20 cellular contexts compared by ENCODE assay signal in genomic region chr11:64539239-64539638, GRCh38. TPM values are rescaled to one million over a fixed set of nuclear protein-coding genes. Genes with fewer than 3 reads are reported as not detected.
DNase-seq lines count a peak whose midpoint lies in the region; TF ChIP-seq lines count a peak whose summit lies in the region.
"Had no signal": no experiment of that assay in that cellular context is flagged by ENCODE, and none has a peak within 500 bp of the region (broad histone marks: within the 10 kb centered on the region; RNA-seq: fewer than 3 reads in every experiment).

No MANE protein-coding gene starts in this region.

- peaks cover 2 to 5% of the 10 kb centered on the region in 2 donors for H3K36me3 Mint-ChIP-seq in CD14-positive monocyte
- H3K36me3 Mint-ChIP-seq in brain: no peaks in the 10 kb centered on the region
- no peaks in the 10 kb centered on the region for H3K36me3 Mint-ChIP-seq in activated T-cell treated with anti-CD3 and anti-CD28 coated beads, Interleukin-2, amount 50 U/mL, for 24 hours (ENCODE audit: low read depth)

- H3K4me3 Mint-ChIP-seq in CD14-positive monocyte (no peak overlapping the region), brain (peak overlapping the region in 1 of 5 experiments; percentile 65)
- H3K4me3 Mint-ChIP-seq in activated T-cell treated with anti-CD3 and anti-CD28 coated beads, Interleukin-2, amount 50 U/mL, for 24 hours: no peak overlapping the region

- peak overlapping the region; percentile 44 for H3K4me2 ChIP-seq in Loucy (ENCODE audit: low read depth, low read length, poor library complexity, severe bottlenecking)
- H3K4me2 ChIP-seq: A549, PC-9 had no signal

- no peak for TF ChIP-seq CTCF in CD14-positive monocyte (IDR thresholded peaks at IDR 0.05)
- no peak for TF ChIP-seq CTCF in Loucy (conservative IDR thresholded peaks at IDR 0.05; ENCODE audit: low read length)
- TF ChIP-seq CTCF in brain (conservative IDR thresholded peaks at IDR 0.05): no peak
- no peak for TF ChIP-seq CTCF in spleen (IDR thresholded peaks at IDR 0.05 in 8 of 11, conservative IDR thresholded peaks at IDR 0.05 in 3 of 11)

- H3K4me3 ChIP-seq in Loucy (ENCODE audit: low read length, poor library complexity, severe bottlenecking) (peak overlapping the region; percentile 23), spleen (no peak overlapping the region)
- H3K4me3 ChIP-seq: A549, PC-9, SJSA1 had no signal

- H2AFZ ChIP-seq in Loucy (ENCODE audit: low read length): no peak overlapping the region
- H2AFZ ChIP-seq: PC-9 had no signal

- DNase-seq in CD14-positive monocyte (ENCODE audit: low spot score) (peak; percentile 20), spleen (peak; percentile 39), mucosa of gallbladder (ENCODE audit: low spot score) (no peak), SIG-M5 treated with dmso at 0.1 percent for 504 hours (lab: John Stamatoyannopoulos, UW; ENCODE audit: unreplicated experiment) (no peak), RKO (ENCODE audit: low spot score) (no peak)
- no peak for DNase-seq in activated T-cell treated with anti-CD3 and anti-CD28 coated beads, Interleukin-2, amount 50 U/mL, for 24 hours
- DNase-seq: DND-41, HCEC 1CT, NCI-H1105, NCI-H2081 treated with DMSO at 0.1 percent for 48 hours, NCI-H524, NCI-H82, PC-9 had no signal

- H3K9ac ChIP-seq in Loucy (ENCODE audit: low read depth, low read length, poor library complexity, severe bottlenecking): peak overlapping the region; percentile 83

- H3K27ac Mint-ChIP-seq in CD14-positive monocyte: peak overlapping the region in 1 of 7 donors; percentile 53
- H3K27ac Mint-ChIP-seq in brain: peak overlapping the region in 4 of 5 experiments; percentile 82 to 95 (median 92)
- H3K27ac Mint-ChIP-seq in activated T-cell treated with anti-CD3 and anti-CD28 coated beads, Interleukin-2, amount 50 U/mL, for 24 hours: no peak overlapping the region

- no peaks in the 10 kb centered on the region for H3K9me2 ChIP-seq in Loucy (replicated peaks; ENCODE audit: low read depth, low read length)

- H3K9me3 ChIP-seq in Loucy (ENCODE audit: insufficient read depth, low read depth, low read length) (no peaks in the 10 kb centered on the region), spleen (peaks cover 0 to 4% (median 0%) of the 10 kb centered on the region in 8 donors)

- H3K27me3 ChIP-seq in Loucy (ENCODE audit: insufficient read depth, low read length, poor library complexity, severe bottlenecking): no peaks in the 10 kb centered on the region
- H3K27me3 ChIP-seq in spleen (replicated peaks in 1 of 7): peaks cover 0 to 45% (median 3%) of the 10 kb centered on the region in 7 donors
- H3K27me3 ChIP-seq: SJSA1 had no signal

- H3K27me3 Mint-ChIP-seq in CD14-positive monocyte (ENCODE audit: low read depth in 3 of 3): peaks cover 0 to 3% (median 1%) of the 10 kb centered on the region in 3 donors
- peaks cover 12% of the 10 kb centered on the region for H3K27me3 Mint-ChIP-seq in brain
- peaks cover 42% of the 10 kb centered on the region for H3K27me3 Mint-ChIP-seq in activated T-cell treated with anti-CD3 and anti-CD28 coated beads, Interleukin-2, amount 50 U/mL, for 24 hours

- H4K20me1 ChIP-seq in Loucy (ENCODE audit: insufficient read depth, low read length, poor library complexity, severe bottlenecking): no peaks in the 10 kb centered on the region

- no peaks in the 10 kb centered on the region for H3F3A ChIP-seq in Loucy (ENCODE audit: low read depth)

- H3K27ac ChIP-seq in spleen: no peak overlapping the region
- H3K27ac ChIP-seq: A549, PC-9, SJSA1 had no signal

- H3K4me1 Mint-ChIP-seq in CD14-positive monocyte (peaks cover 24% of the 10 kb centered on the region), brain (peaks cover 14% of the 10 kb centered on the region)
- H3K4me1 Mint-ChIP-seq in activated T-cell treated with anti-CD3 and anti-CD28 coated beads, Interleukin-2, amount 50 U/mL, for 24 hours (ENCODE audit: low read depth): no peaks in the 10 kb centered on the region

- H3K4me1 ChIP-seq in Loucy (ENCODE audit: insufficient read depth, low read length, poor library complexity, severe bottlenecking): peaks cover 51% of the 10 kb centered on the region
- peaks cover 0 to 10% (median 3%) of the 10 kb centered on the region in 6 donors for H3K4me1 ChIP-seq in spleen

- H3K9me3 Mint-ChIP-seq in CD14-positive monocyte (peaks cover 2 to 16% (median 12%) of the 10 kb centered on the region in 7 donors), brain (peaks cover 0 to 16% (median 11%) of the 10 kb centered on the region in 5 experiments)
- H3K9me3 Mint-ChIP-seq in activated T-cell treated with anti-CD3 and anti-CD28 coated beads, Interleukin-2, amount 50 U/mL, for 24 hours: no peaks in the 10 kb centered on the region

- WGBS in spleen, 5 donors: 33 to 41% (median 37%) methylated on average over 2 to 4 of the region's 4 CpGs

- intact Hi-C loops in CD14-positive monocyte (cut with micrococcal nuclease): no loop called here
- intact Hi-C loops in spleen (cut with DNase I; ENCODE audit: low total_unique reads): no loop called here

- TF ChIP-seq POLR2A in spleen (IDR thresholded peaks at IDR 0.05): no peak

- H3K79me2 ChIP-seq in Loucy (ENCODE audit: insufficient read depth, low read length): no peaks in the 10 kb centered on the region

- H3K36me3 ChIP-seq in Loucy (ENCODE audit: insufficient read depth, low read length) (no peaks in the 10 kb centered on the region), spleen (no peaks in the 10 kb centered on the region)
- H3K36me3 ChIP-seq: SJSA1 had no signal

RNA-seq across cellular contexts. Expression of gene SLC22A11, which starts 16.5 kb away (rescaled TPM):
- not detected for polyA plus RNA-seq in CD14-positive monocyte
- not detected for polyA plus RNA-seq in brain (ENCODE audit: insufficient read depth, low read depth, low replicate concordance)
- 1 to 10 TPM in 1 of 7 donors, under 1 TPM in 4, not detected in 2; 0.27 to 1.5 (median 0.72) TPM for total RNA-seq in spleen
- polyA plus RNA-seq in spleen: under 1 TPM; 0.04 to 0.17 (median 0.16) TPM
- 0.12 TPM for total RNA-seq in mucosa of gallbladder
- total RNA-seq: LHCN-M2, SJSA1 had no signal
- polyA plus RNA-seq: BJ had no signal

RNA-seq across cellular contexts. Expression of gene SLC22A12, which starts 51.8 kb away (rescaled TPM):
- not detected for polyA plus RNA-seq in CD14-positive monocyte
- polyA plus RNA-seq in brain (ENCODE audit: insufficient read depth, low read depth, low replicate concordance): not detected
- not detected for total RNA-seq in spleen
- polyA plus RNA-seq in spleen: not detected
- not detected for total RNA-seq in mucosa of gallbladder
- total RNA-seq: G401, LHCN-M2, PC-9, SJSA1 had no signal
- polyA plus RNA-seq: A549, BJ had no signal

Comparison
In these comparisons a context has a peak if more than half of its experiments do, and no peak if none do; other contexts are left out.
1. DNase-seq: peak in CD14-positive monocyte (single experiment) and spleen (single experiment); none in mucosa of gallbladder (single experiment), SIG-M5 treated with dmso at 0.1 percent for 504 hours (single experiment), RKO (single experiment) and activated T-cell treated with anti-CD3 and anti-CD28 coated beads, Interleukin-2, amount 50 U/mL, for 24 hours (single experiment).